ENCODE assay signal across 7 cellular contexts in genomic region chr19:7098096-7098495, GRCh38. TPM values are rescaled to one million over a fixed set of nuclear protein-coding genes. Genes with fewer than 3 reads are reported as not detected.
DNase-seq lines count a peak whose midpoint lies in the region; ATAC-seq and TF ChIP-seq lines count a peak whose summit lies in the region.

No MANE protein-coding gene starts in this region.

- H3K9me3 ChIP-seq in H9 (ENCODE audit: control insufficient read depth, low read depth, low read length) (peaks cover 5% of the 10 kb centered on the region), esophagus muscularis mucosa (peaks cover 0 to 20% (median 7%) of the 10 kb centered on the region in 4 donors), sigmoid colon (peaks cover 0 to 12% (median 3%) of the 10 kb centered on the region in 4 donors)

- WGBS in H9 (ENCODE audit: extremely low coverage, insufficient read length, low lambda C conversion rate) = no CpG with 5 or more reads among the region's 3 CpGs
- WGBS in esophagus muscularis mucosa = 94% methylated on average over 3 of the region's 3 CpGs
- WGBS in sigmoid colon, 2 donors = 96 to 98% methylated on average over 3 of the region's 3 CpGs

- no peak overlapping the region for H2BK120ac ChIP-seq in H9 (ENCODE audit: low read depth, low read length, poor library complexity, severe bottlenecking)

- no peak overlapping the region for H4K8ac ChIP-seq in H9 (replicated peaks; ENCODE audit: insufficient read length, low read depth, low read length)

- peak overlapping the region; percentile 84 to 86 for H3K4me3 Mint-ChIP-seq in H9

- H3T11ph ChIP-seq in H9 (ENCODE audit: low read length) = no peak overlapping the region

- H3K23me2 ChIP-seq in H9 (ENCODE audit: insufficient read length, low read depth, low read length, poor library complexity, severe bottlenecking) = no peaks in the 10 kb centered on the region

- no peak overlapping the region for H4K5ac ChIP-seq in H9 (ENCODE audit: insufficient read length, low read depth, low read length)

- DNase-seq in H9 (no peak), esophagus muscularis mucosa (ENCODE audit: extremely low spot score) (no peak), sigmoid colon (no peak), NCI-H187 (lab: John Stamatoyannopoulos, UW) (no peak), NCI-H2196 (lab: John Stamatoyannopoulos, UW; ENCODE audit: unreplicated experiment) (no peak)

- peaks cover 32 to 34% (median 34%) of the 10 kb centered on the region in 3 experiments for H3K36me3 Mint-ChIP-seq in H9 (ENCODE audit: insufficient read depth in 1 of 3, low read depth in 3 of 3)

- no peak overlapping the region for H3K9ac ChIP-seq in H9 (ENCODE audit: extremely low read depth, insufficient read length, low read length)

- peaks cover 10 to 11% of the 10 kb centered on the region in 2 experiments for H3K4me1 Mint-ChIP-seq in H9

- H3K4me1 ChIP-seq in H9 (ENCODE audit: insufficient read depth, low read length) (no peaks in the 10 kb centered on the region), esophagus muscularis mucosa (peaks cover 3 to 15% (median 9%) of the 10 kb centered on the region in 4 donors), sigmoid colon (peaks cover 0 to 14% (median 11%) of the 10 kb centered on the region in 4 donors)

- no peak overlapping the region for H3K4ac ChIP-seq in H9 (ENCODE audit: low read depth, low read length)

- no peak overlapping the region for H3K14ac ChIP-seq in H9 (ENCODE audit: insufficient read depth, low read length)

- no peak overlapping the region for H2BK20ac ChIP-seq in H9 (ENCODE audit: low read depth, low read length, poor library complexity, severe bottlenecking)

- no peak overlapping the region for H4K91ac ChIP-seq in H9 (ENCODE audit: insufficient read length, low read depth, low read length)

- peak overlapping the region in 2 of 3 experiments; percentile 98 to 99; a peak in 3 of 7 replicates for H3K27ac Mint-ChIP-seq in H9

- H3K4me3 ChIP-seq in esophagus muscularis mucosa (peak overlapping the region; percentile 64 to 68 (median 67)), sigmoid colon (peak overlapping the region in 3 of 4 donors; percentile 70 to 71 (median 70))

- H3K18ac ChIP-seq in H9 (ENCODE audit: insufficient read length, low read depth, low read length) = no peak overlapping the region

- no peak overlapping the region for H3K23ac ChIP-seq in H9 (ENCODE audit: insufficient read length, low read depth, low read length)

- peaks cover 6% of the 10 kb centered on the region for H3K27me3 Mint-ChIP-seq in H9 (ENCODE audit: low read depth)

- no peaks in the 10 kb centered on the region for H3K27me3 ChIP-seq in H9 (ENCODE audit: insufficient read depth, low read length)
- H3K27me3 ChIP-seq in esophagus muscularis mucosa = no peaks in the 10 kb centered on the region
- H3K27me3 ChIP-seq in sigmoid colon = no peaks in the 10 kb centered on the region

- no peak overlapping the region for H2AK5ac ChIP-seq in H9 (ENCODE audit: insufficient read length, low read length)

- peaks cover 42 to 45% of the 10 kb centered on the region in 2 experiments for H3K9me3 Mint-ChIP-seq in H9

- no peak overlapping the region for H2BK5ac ChIP-seq in H9 (ENCODE audit: insufficient read length, low read length)

- no peaks in the 10 kb centered on the region for H3K79me2 ChIP-seq in H9 (ENCODE audit: insufficient read depth, low read length)

- H3K27ac ChIP-seq in H9 (ENCODE audit: insufficient read length, low read depth, low read length) (no peak overlapping the region), esophagus muscularis mucosa (replicated peaks in 1 of 4) (peak overlapping the region in 3 of 4 donors; percentile 91 to 93 (median 91)), sigmoid colon (peak overlapping the region in 3 of 4 donors; percentile 95 to 98 (median 97))

- H2BK12ac ChIP-seq in H9 (ENCODE audit: insufficient read length, low read depth, low read length) = no peak overlapping the region

- H2BK15ac ChIP-seq in H9 (ENCODE audit: low read depth, low read length) = no peak overlapping the region

- no peaks in the 10 kb centered on the region for H3K79me1 ChIP-seq in H9 (ENCODE audit: insufficient read depth, low read depth, low read length, poor library complexity, severe bottlenecking)

- TF ChIP-seq POLR2A in esophagus muscularis mucosa (IDR thresholded peaks at IDR 0.05; ENCODE audit: low read depth) (no peak), sigmoid colon (IDR thresholded peaks at IDR 0.05) (no peak)

- intact Hi-C loops in esophagus muscularis mucosa (cut with DNase I) (no loop called here), sigmoid colon (cut with DNase I) (no loop called here)

- ATAC-seq in SK-N-SH treated with all-trans-retinoic acid at 6 μM for 48 hours (no peak), GM21619 (IDR thresholded peaks at IDR 0.05; ENCODE audit: unreplicated experiment) (no peak)

- peak overlapping the region; percentile 54 for H3K4me2 ChIP-seq in H9 (ENCODE audit: insufficient read depth, insufficient read length, low read length)

- TF ChIP-seq CTCF in H9 (conservative IDR thresholded peaks at IDR 0.05) = no peak
- TF ChIP-seq CTCF in esophagus muscularis mucosa (IDR thresholded peaks at IDR 0.05) = no peak
- TF ChIP-seq CTCF in sigmoid colon (IDR thresholded peaks at IDR 0.05) = no peak

- no peaks in the 10 kb centered on the region for H4K20me1 ChIP-seq in H9 (ENCODE audit: control insufficient read depth, insufficient read depth, insufficient read length)

- H3K36me3 ChIP-seq in esophagus muscularis mucosa (no peaks in the 10 kb centered on the region), sigmoid colon (peaks cover 0 to 3% (median 0%) of the 10 kb centered on the region in 4 donors)

- TF ChIP-seq EP300 in esophagus muscularis mucosa (IDR thresholded peaks at IDR 0.05) (no peak), sigmoid colon (IDR thresholded peaks at IDR 0.05) (no peak)

- H3K56ac ChIP-seq in H9 (ENCODE audit: insufficient read length, low read depth, low read length) = no peak overlapping the region

- no peak overlapping the region for H2AFZ ChIP-seq in H9 (ENCODE audit: low read length)

TF ChIP-seq in SK-N-SH treated with all-trans-retinoic acid at 6 μM for 48 hours, 23 proteins besides CTCF, POLR2A, EP300 and RAD21:
- TF ChIP-seq ZNF70 (CRISPR knock-in tag; IDR thresholded peaks at IDR 0.05) (no peak), ZFP3 (CRISPR knock-in tag; IDR thresholded peaks at IDR 0.05) (no peak), ESRRG (CRISPR knock-in tag; IDR thresholded peaks at IDR 0.05) (no peak), ZNF565 (CRISPR knock-in tag; conservative IDR thresholded peaks at IDR 0.05; ENCODE audit: low read depth) (peak; percentile 92; the same call in 1 of the 2 replicates), CSDC2 (CRISPR knock-in tag; IDR thresholded peaks at IDR 0.05) (no peak), RARB (CRISPR knock-in tag; IDR thresholded peaks at IDR 0.05) (no peak), TCF4 (CRISPR knock-in tag; IDR thresholded peaks at IDR 0.05; ENCODE audit: borderline replicate concordance) (no peak)

RNA-seq across cellular contexts. Expression of gene ZNF557, which starts 28.6 kb away (rescaled TPM):
- total RNA-seq in H9 (2021) (10.9 and 12.2 TPM in 2 replicates), esophagus muscularis mucosa (1 to 10 TPM; 5.5 to 9.0 (median 8.3) TPM), sigmoid colon (1 to 10 TPM; 6.9 to 10.0 (median 8.8) TPM)
- 1 to 10 TPM; 2.3 to 3.7 (median 2.4) TPM for polyA plus RNA-seq in sigmoid colon

RNA-seq across cellular contexts. Expression of gene MBD3L3, which starts 39.6 kb away (rescaled TPM):
- total RNA-seq in H9 (2021) (not detected in 2 replicates), esophagus muscularis mucosa (not detected), sigmoid colon (not detected)
- not detected for polyA plus RNA-seq in sigmoid colon

RNA-seq across cellular contexts. Expression of gene MBD3L2, which starts 49.0 kb away (rescaled TPM):
- total RNA-seq in H9 (2021) (not detected in 2 replicates), esophagus muscularis mucosa (not detected), sigmoid colon (not detected)
- polyA plus RNA-seq in sigmoid colon = not detected

RNA-seq across cellular contexts. Expression of gene MBD3L4, which starts 58.1 kb away (rescaled TPM):
- total RNA-seq in H9 (2021) = not detected in 2 replicates
- total RNA-seq in esophagus muscularis mucosa = not detected
- not detected for total RNA-seq in sigmoid colon
- not detected for polyA plus RNA-seq in sigmoid colon
